ENCODE assay signal across 14 cellular contexts in genomic region chr5:81067406-81067805, GRCh38.
"Had no signal": no experiment of that assay in that cellular context is flagged by ENCODE, and none has a peak within 500 bp of the region (broad histone marks: within the 10 kb centered on the region; RNA-seq: fewer than 3 reads in every experiment).

No MANE protein-coding gene starts in this region.

- H3K4me3 Mint-ChIP-seq: naive thymus-derived CD4-positive, alpha-beta T cell; nephron progenitor cell; type B pancreatic cell had no signal

- H3K27me3 Mint-ChIP-seq: naive thymus-derived CD4-positive, alpha-beta T cell; type B pancreatic cell had no signal

- H3K27me3 ChIP-seq: colonic mucosa, esophagus squamous epithelium, suprapubic skin, thyroid gland had no signal

- H3K4me1 Mint-ChIP-seq: nephron progenitor cell had no signal

- ATAC-seq: left colon; naive thymus-derived CD4-positive, alpha-beta T cell had no signal

- H3K27ac Mint-ChIP-seq: nephron progenitor cell, type B pancreatic cell had no signal

- H3K9me3 ChIP-seq: colonic mucosa, suprapubic skin, thyroid gland had no signal

- H3K36me3 ChIP-seq: colonic mucosa, esophagus squamous epithelium, suprapubic skin, thyroid gland had no signal

- H3K9me3 Mint-ChIP-seq: nephron progenitor cell, type B pancreatic cell had no signal

- H3K4me3 ChIP-seq: colonic mucosa, esophagus squamous epithelium, smooth muscle cell, suprapubic skin, thyroid gland had no signal

- DNase-seq: cerebellar nuclear complex; colonic mucosa; esophagus squamous epithelium; hippocampal formation; left colon; mammary epithelial cell; naive thymus-derived CD4-positive, alpha-beta T cell; nephron progenitor cell; stimulated activated CD4-positive, alpha-beta T cell treated with anti-CD3 and anti-CD28 coated beads, Interleukin-2, amount 100 ng/mL, for 48 hours; stimulated activated naive CD4-positive, alpha-beta T cell treated with Interleukin-2 at 50 U/mL for 16 hours; thyroid gland had no signal

- H3K4me1 ChIP-seq: colonic mucosa, esophagus squamous epithelium, suprapubic skin, thyroid gland had no signal

- H3K4me2 ChIP-seq: smooth muscle cell had no signal

- H3K36me3 Mint-ChIP-seq: type B pancreatic cell had no signal

- H3K27ac ChIP-seq: colonic mucosa, esophagus squamous epithelium, suprapubic skin, thyroid gland had no signal
